In the genomic region with DNA sequence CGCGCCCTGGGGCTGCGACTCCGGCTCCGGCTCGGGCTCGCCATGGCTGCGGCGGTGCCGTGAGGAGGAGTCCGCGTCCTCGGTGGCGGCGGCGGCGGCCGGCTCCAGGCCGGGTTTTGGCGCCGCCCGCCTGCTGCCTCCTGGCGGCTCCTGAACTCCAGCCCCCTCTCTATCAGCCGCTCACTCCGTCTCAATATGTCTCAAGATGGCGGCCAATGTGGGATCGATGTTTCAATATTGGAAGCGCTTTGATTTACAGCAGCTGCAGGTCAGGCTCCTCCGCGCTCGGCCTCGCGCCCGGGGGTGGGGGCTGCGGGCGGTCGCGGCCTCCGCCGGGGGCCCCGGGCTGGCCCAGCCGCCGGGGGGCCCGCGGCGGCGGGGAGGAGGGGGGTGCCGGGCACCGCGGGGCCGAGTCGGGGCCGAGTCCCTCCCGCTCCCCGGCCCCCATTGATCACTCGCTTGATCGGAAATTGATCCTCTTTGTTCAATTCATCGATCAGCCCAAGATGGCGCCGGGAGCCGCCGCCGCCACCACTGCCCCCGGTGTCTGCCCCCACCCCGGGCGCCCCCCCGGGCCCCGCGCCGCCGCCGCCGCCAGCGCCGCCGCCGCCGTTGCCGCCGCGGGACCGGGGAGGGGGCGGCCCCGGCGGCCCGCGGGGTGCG, we compare ENCODE assay signal across 8 cellular contexts. TPM values are rescaled to one million over a fixed set of nuclear protein-coding genes. Genes with fewer than 3 reads are reported as not detected.
DNase-seq lines count a peak whose midpoint lies in the region; ATAC-seq and TF ChIP-seq lines count a peak whose summit lies in the region.

No MANE protein-coding gene starts in this region.

- no peaks in the 10 kb centered on the region for H3K9me3 ChIP-seq in DND-41 (ENCODE audit: insufficient read depth, low read length, severe bottlenecking)
- H3K9me3 ChIP-seq in parathyroid adenoma (ENCODE audit: control insufficient read depth, low read length), result no peaks in the 10 kb centered on the region

- peaks cover 32% of the 10 kb centered on the region for H3K4me1 Mint-ChIP-seq in type B pancreatic cell (ENCODE audit: unreplicated experiment)

- peak overlapping the region; percentile 71 for H3K9ac ChIP-seq in DND-41 (ENCODE audit: low read depth, low read length)
- H3K9ac ChIP-seq in parathyroid adenoma, result no peak overlapping the region

- H3K27me3 Mint-ChIP-seq in type B pancreatic cell, result peaks cover 40% of the 10 kb centered on the region

- peak overlapping the region; percentile 71 for H3K27ac ChIP-seq in DND-41 (ENCODE audit: low read length)
- no peak overlapping the region for H3K27ac ChIP-seq in parathyroid adenoma

- no peak overlapping the region for H3K27ac Mint-ChIP-seq in activated naive CD4-positive, alpha-beta T cell treated with anti-CD3 and anti-CD28 coated beads, Interleukin-2, amount 50 U/mL, for 72 hours
- H3K27ac Mint-ChIP-seq in type B pancreatic cell, result peak overlapping the region; percentile 62

- H3K4me3 Mint-ChIP-seq in type B pancreatic cell, result peak overlapping the region; percentile 85

- H3K27me3 ChIP-seq in DND-41 (ENCODE audit: insufficient read depth, low read length, poor library complexity) (peaks cover 7% of the 10 kb centered on the region), parathyroid adenoma (ENCODE audit: control insufficient read depth, insufficient read depth, low read length) (no peaks in the 10 kb centered on the region)

- H3K36me3 ChIP-seq in DND-41 (ENCODE audit: insufficient read depth, low read length), result peaks cover 14% of the 10 kb centered on the region
- H3K36me3 ChIP-seq in parathyroid adenoma (ENCODE audit: control insufficient read depth, insufficient read depth, low read length), result no peaks in the 10 kb centered on the region

- intact Hi-C loops in Right ventricle myocardium superior (cut with DNase I), result loop anchor here (2.0 to 10.0 kb wide), 2 partner anchors 127 to 419 kb away; no protein-coding TSS in a partner anchor

- in situ Hi-C loops in SK-MEL-5 (cut with HindIII; ENCODE audit: low pct_unique_long_range_greater_than_20kb, low sequenced_read_pairs), result no loop called here

- H3K79me2 ChIP-seq in DND-41 (ENCODE audit: insufficient read depth, low read length) (peaks cover 55% of the 10 kb centered on the region), parathyroid adenoma (peaks cover 8% of the 10 kb centered on the region)

- H3K36me3 Mint-ChIP-seq in activated naive CD4-positive, alpha-beta T cell treated with anti-CD3 and anti-CD28 coated beads, Interleukin-2, amount 50 U/mL, for 72 hours, result no peaks in the 10 kb centered on the region
- H3K36me3 Mint-ChIP-seq in type B pancreatic cell, result no peaks in the 10 kb centered on the region

- H3K4me1 ChIP-seq in DND-41 (ENCODE audit: insufficient read depth, low read length), result peaks cover 51% of the 10 kb centered on the region
- no peaks in the 10 kb centered on the region for H3K4me1 ChIP-seq in parathyroid adenoma

- H4K20me1 ChIP-seq in DND-41 (ENCODE audit: insufficient read depth, low read length), result peaks cover 39% of the 10 kb centered on the region

- H3K4me3 ChIP-seq in DND-41 (ENCODE audit: low read depth in 1 of 2, low read length in 2 of 2) (peak overlapping the region; percentile 26 to 62; a peak in 3 of 4 replicates), parathyroid adenoma (ENCODE audit: low read depth, low read length) (peak overlapping the region; percentile 50)

- H2AFZ ChIP-seq in DND-41 (ENCODE audit: low read depth, low read length) (peak overlapping the region; percentile 69), parathyroid adenoma (peak overlapping the region; percentile 62)

- ATAC-seq in DND-41 (ENCODE audit: insufficient read depth, low read depth) (peak; percentile 63), GM21825 (IDR thresholded peaks at IDR 0.05; ENCODE audit: unreplicated experiment) (peak; percentile 59), Right ventricle myocardium superior (ENCODE audit: poor library complexity) (peak; percentile 86)
- ATAC-seq in activated naive CD4-positive, alpha-beta T cell treated with anti-CD3 and anti-CD28 coated beads, Interleukin-2, amount 50 U/mL, for 72 hours, result peak; percentile 63 to 84

- H3K9me3 Mint-ChIP-seq in activated naive CD4-positive, alpha-beta T cell treated with anti-CD3 and anti-CD28 coated beads, Interleukin-2, amount 50 U/mL, for 72 hours, result no peaks in the 10 kb centered on the region
- H3K9me3 Mint-ChIP-seq in type B pancreatic cell, result no peaks in the 10 kb centered on the region

- H3K4me2 ChIP-seq in DND-41 (ENCODE audit: insufficient read depth, low read length), result peak overlapping the region; percentile 35; the same call in 1 of the 2 replicates
- no peak overlapping the region for H3K4me2 ChIP-seq in parathyroid adenoma (ENCODE audit: low read length)

- peak; percentile 76 for DNase-seq in DND-41
- peak; percentile 89 for DNase-seq in LoVo (ENCODE audit: low spot score)
- peak; percentile 83 for DNase-seq in SK-MEL-5 (ENCODE audit: low read depth, low spot score)
- DNase-seq in activated naive CD4-positive, alpha-beta T cell treated with anti-CD3 and anti-CD28 coated beads, Interleukin-2, amount 50 U/mL, for 72 hours (ENCODE audit: low spot score in 2 of 2), result peak in 1 of 2 donors; percentile 71
- peak; percentile 84 for DNase-seq in Right ventricle myocardium superior
- DNase-seq in type B pancreatic cell (ENCODE audit: extremely low spot score, unreplicated experiment), result peak; percentile 82

- no peak for TF ChIP-seq CTCF in DND-41 (IDR thresholded peaks at IDR 0.05; ENCODE audit: borderline replicate concordance, extremely low read depth, low read length, poor library complexity, severe bottlenecking)
- peak; percentile 6 for TF ChIP-seq CTCF in parathyroid adenoma (IDR thresholded peaks at IDR 0.05)
- TF ChIP-seq CTCF in type B pancreatic cell (conservative IDR thresholded peaks at IDR 0.05), result no peak

RNA-seq across cellular contexts. Expression of a gene that starts 1.5 kb away (rescaled TPM):
- 36.0 and 43.6 TPM in 2 replicates for total RNA-seq in SK-MEL-5 (2014; rRNA removed; shearing (Covaris generic))
- polyA plus RNA-seq in SK-MEL-5 (2015; cell fraction: cytosol; rRNA removed), result 85.9 and 109 TPM in 2 replicates
- polyA plus RNA-seq in SK-MEL-5 (2015; cell fraction: nucleus; rRNA removed), result 24.1 and 26.9 TPM in 2 replicates
- total RNA-seq in activated naive CD4-positive, alpha-beta T cell treated with anti-CD3 and anti-CD28 coated beads, Interleukin-2, amount 50 U/mL, for 72 hours, result 10 to 100 TPM in 1 of 2 donors, 1 to 10 TPM in 1; 8.6 to 23.3 TPM
- total RNA-seq in Right ventricle myocardium superior, result 97.4 TPM
- total RNA-seq in type B pancreatic cell (ENCODE audit: low replicate concordance), result 76.4 and 79.2 TPM in 2 replicates
